ENCODE assay signal across 16 cellular contexts in the genomic region with DNA sequence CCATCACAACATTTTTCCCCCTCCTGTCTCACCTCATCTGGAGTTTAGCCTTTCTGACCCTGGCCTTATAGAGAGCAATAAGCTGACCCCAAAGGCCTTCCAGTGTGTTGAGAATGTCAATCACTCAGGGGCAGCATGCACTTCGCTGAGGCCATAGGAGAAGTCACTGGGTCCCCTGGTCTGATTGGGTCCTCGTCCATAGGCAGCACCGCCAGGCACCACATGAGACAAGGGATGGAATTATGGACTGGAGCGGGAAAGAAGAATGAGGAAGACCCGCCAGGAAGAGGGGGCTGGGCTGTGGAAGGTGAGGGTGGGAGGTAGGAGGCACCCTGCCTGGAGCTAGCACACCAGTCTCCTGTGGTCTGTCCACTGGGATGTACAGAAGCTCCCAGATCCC.
"Had no signal": no experiment of that assay in that cellular context is flagged by ENCODE, and none has a peak within 500 bp of the region (broad histone marks: within the 10 kb centered on the region; RNA-seq: fewer than 3 reads in every experiment).

No MANE protein-coding gene starts in this region.

- ATAC-seq: body of pancreas, lower lobe of right lung, SK-N-SH treated with all-trans-retinoic acid at 6 μM for 48 hours had no signal

- DNase-seq: activated CD4-positive, alpha-beta T cell treated with anti-CD3 and anti-CD28 coated beads, Interleukin-2, amount 50 U/mL, for 4 hours; activated CD4-positive, CD25-positive, alpha-beta regulatory T cell treated with anti-CD3 and anti-CD28 coated beads, Interleukin-2, amount 50 U/mL, for 72 hours; body of pancreas; effector memory CD4-positive, alpha-beta T cell; foreskin fibroblast; immature natural killer cell; left cardiac atrium; lower lobe of right lung; pancreas; retina; stimulated activated CD4-positive, alpha-beta T cell treated with anti-CD3 and anti-CD28 coated beads, Interleukin-4, amount 100 ng/mL, for 1 hour; stimulated activated naive CD4-positive, alpha-beta T cell; T-helper 1 cell; T1000 had no signal

- H3K9me3 ChIP-seq: body of pancreas, lower lobe of right lung, pancreas, transverse colon had no signal

- H3K27ac ChIP-seq: body of pancreas, lower lobe of right lung, pancreas, transverse colon had no signal

- H3K4me3 ChIP-seq: body of pancreas, lower lobe of right lung, pancreas, transverse colon had no signal

- H3K36me3 ChIP-seq: lower lobe of right lung, pancreas, transverse colon had no signal

- H3K27me3 ChIP-seq: body of pancreas, pancreas, transverse colon had no signal

- H3K4me1 ChIP-seq: body of pancreas, lower lobe of right lung, pancreas had no signal
